30 cellular contexts compared by ENCODE assay signal in the genomic region with DNA sequence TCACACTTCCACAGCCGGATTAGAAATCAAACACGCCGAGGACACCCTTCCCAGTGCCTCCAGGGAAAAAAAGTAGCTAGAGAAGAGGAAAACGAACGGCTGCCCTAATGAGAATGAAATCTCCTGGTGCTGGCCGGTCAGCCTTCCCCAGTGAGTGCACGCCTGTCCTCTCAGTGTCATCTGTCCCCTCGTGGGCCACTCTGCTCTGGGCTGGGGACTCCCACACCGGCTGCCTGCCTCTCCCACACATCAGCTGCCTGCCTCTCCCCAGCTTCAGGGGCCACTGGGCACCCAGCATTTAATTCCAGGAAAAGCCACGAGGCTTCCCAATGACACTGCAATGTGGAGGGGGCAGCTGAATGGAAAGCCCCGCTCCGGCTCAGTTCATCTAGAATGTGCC. TPM values are rescaled to one million over a fixed set of nuclear protein-coding genes. Genes with fewer than 3 reads are reported as not detected.
A peak's percentile ranks its signal among the peaks of the same experiment; 100 is the strongest.
DNase-seq lines count a peak whose midpoint lies in the region; ATAC-seq, FAIRE-seq and TF ChIP-seq lines count a peak whose summit lies in the region.
"Had no signal": no experiment of that assay in that cellular context is flagged by ENCODE, and none has a peak within 500 bp of the region (broad histone marks: within the 10 kb centered on the region; RNA-seq: fewer than 3 reads in every experiment).

No MANE protein-coding gene starts in this region.

- H3K27ac ChIP-seq in HepG2 (ENCODE audit: extremely low read length, insufficient read depth, low read length): no peak overlapping the region
- H3K27ac ChIP-seq: foreskin keratinocyte had no signal

- DNase-seq in KBM-7 (peak; percentile 20), GM13977 (ENCODE audit: low spot score) (no peak), HepG2 (ENCODE audit: low spot score) (no peak)
- DNase-seq: activated CD4-positive, alpha-beta T cell treated with anti-CD3 and anti-CD28 coated beads for 4 hours; activated gamma-delta T cell; activated naive CD8-positive, alpha-beta T cell treated with anti-CD3 and anti-CD28 coated beads, Interleukin-2, amount 10 ng/mL, durations not matched to agents 7 days and 5 days; activated T-cell treated with anti-CD3 and anti-CD28 coated beads for 4 hours; Calu3; endodermal cell; foreskin keratinocyte; MG63; NCI-H1436; NCI-H2081 treated with DMSO at 0.1 percent for 48 hours; NCI-H748 treated with DMSO at 0.1 percent for 48 hours; occipital lobe; RPMI8226; stimulated activated CD4-positive, alpha-beta T cell treated with anti-CD3 and anti-CD28 coated beads, Interleukin-12 subunit alpha, Interleukin-12 subunit beta, amount 100 ng/mL, for 4 hours; stimulated activated CD4-positive, alpha-beta T cell treated with anti-CD3 and anti-CD28 coated beads, Interleukin-4, amount 100 ng/mL, for 1 hour; T-helper 17 cell had no signal

- TF ChIP-seq POLR2A in HepG2 (IDR thresholded peaks at IDR 0.05; ENCODE audit: insufficient read depth in 1 of 2, low read depth in 2 of 2, low read length in 2 of 2): no peak

- 88% methylated on average over 12 of the region's 12 CpGs for WGBS in HepG2 (ENCODE audit: low lambda C conversion rate)

- H3K27me3 Mint-ChIP-seq in activated T-helper 17 cell treated with anti-CD3 and anti-CD28 coated beads, Interleukin-2, amount 50 U/mL, for 72 hours: no peaks in the 10 kb centered on the region
- peaks cover 8% of the 10 kb centered on the region for H3K27me3 Mint-ChIP-seq in nephron (ENCODE audit: low read depth)
- H3K27me3 Mint-ChIP-seq in stimulated activated memory B cell treated with anti-CD40 and anti-IgM and Interleukin-4, amounts not matched to agents 10 μg/mL and 1 μg/mL and 100 μg/mL, for 72 hours: peaks cover 27% of the 10 kb centered on the region
- H3K27me3 Mint-ChIP-seq: activated naive CD8-positive, alpha-beta T cell treated with anti-CD3 and anti-CD28 coated beads, Interleukin-2, amount 10 ng/mL, durations not matched to agents 7 days and 5 days; central memory CD8-positive, alpha-beta T cell; dendritic cell treated with granulocyte-macrophage colony-stimulating factor and Interleukin-4, amounts not matched to agents 40 ng/mL and 50 ng/mL, for 4 days; T-helper 17 cell had no signal

- H3K4me3 ChIP-seq in HepG2 (replicated peaks in 1 of 3; ENCODE audit: insufficient read depth in 1 of 3, low read depth in 2 of 3, low read length in 3 of 3): no peak overlapping the region
- H3K4me3 ChIP-seq: MG63 had no signal

- TF ChIP-seq RAD21 in HepG2 (CRISPR knock-in tag; IDR thresholded peaks at IDR 0.05): no peak

- CTCF ChIA-PET in HepG2 (lab: Yijun Ruan, JAX; ENCODE audit: low intra/inter-chr PET ratio, low total read pairs): no interaction called here

- TF ChIP-seq CTCF in nephron (IDR thresholded peaks at IDR 0.05; ENCODE audit: unreplicated experiment in 3 of 3) (no peak), GM13977 (IDR thresholded peaks at IDR 0.05; ENCODE audit: extremely low read depth, insufficient read depth, missing control alignments) (no peak), HepG2 (CRISPR knock-in tag; IDR thresholded peaks at IDR 0.05) (no peak)

- H3K4me1 ChIP-seq in HepG2 (ENCODE audit: insufficient read depth, low read length): peaks cover 55% of the 10 kb centered on the region
- H3K4me1 ChIP-seq: foreskin keratinocyte had no signal

- H3K36me3 Mint-ChIP-seq in activated T-helper 17 cell treated with anti-CD3 and anti-CD28 coated beads, Interleukin-2, amount 50 U/mL, for 72 hours (ENCODE audit: low read depth): no peaks in the 10 kb centered on the region
- no peaks in the 10 kb centered on the region for H3K36me3 Mint-ChIP-seq in nephron (ENCODE audit: low read depth)
- no peaks in the 10 kb centered on the region for H3K36me3 Mint-ChIP-seq in stimulated activated memory B cell treated with anti-CD40 and anti-IgM and Interleukin-4, amounts not matched to agents 10 μg/mL and 1 μg/mL and 100 μg/mL, for 72 hours
- H3K36me3 Mint-ChIP-seq: activated naive CD8-positive, alpha-beta T cell treated with anti-CD3 and anti-CD28 coated beads, Interleukin-2, amount 10 ng/mL, durations not matched to agents 7 days and 5 days; CD14-positive monocyte; memory B cell had no signal

- in situ Hi-C loops in KBM-7 (cut with MboI; ENCODE audit: low pct_unique_long_range_greater_than_20kb, low sequenced_read_pairs): no loop called here
- in situ Hi-C loops in GM13977 (cut with MboI; ENCODE audit: low pct_unique_long_range_greater_than_20kb, low sequenced_read_pairs, unreplicated experiment): loop anchor here (25.0 kb wide), 1 partner anchor 342 kb away; no protein-coding TSS in a partner anchor
- in situ Hi-C loops in HepG2 (cut with HindIII; ENCODE audit: extremely low pct_ligation_motif_present, low pct_unique_long_range_greater_than_20kb): no loop called here

- H3K4me1 Mint-ChIP-seq in activated T-helper 17 cell treated with anti-CD3 and anti-CD28 coated beads, Interleukin-2, amount 50 U/mL, for 72 hours: no peaks in the 10 kb centered on the region
- H3K4me1 Mint-ChIP-seq in nephron: peaks cover 73% of the 10 kb centered on the region
- H3K4me1 Mint-ChIP-seq in stimulated activated memory B cell treated with anti-CD40 and anti-IgM and Interleukin-4, amounts not matched to agents 10 μg/mL and 1 μg/mL and 100 μg/mL, for 72 hours: peaks cover 7% of the 10 kb centered on the region
- H3K4me1 Mint-ChIP-seq: activated naive CD8-positive, alpha-beta T cell treated with anti-CD3 and anti-CD28 coated beads, Interleukin-2, amount 10 ng/mL, durations not matched to agents 7 days and 5 days; CD14-positive monocyte had no signal

- H3K4me2 ChIP-seq in HepG2 (ENCODE audit: low read depth, low read length): no peak overlapping the region

- H4K20me1 ChIP-seq in HepG2 (ENCODE audit: insufficient read depth, low read length): peaks cover 30% of the 10 kb centered on the region

- ATAC-seq in activated T-helper 17 cell treated with anti-CD3 and anti-CD28 coated beads, Interleukin-2, amount 50 U/mL, for 72 hours (replicated peaks): no peak
- ATAC-seq in stimulated activated memory B cell treated with anti-CD40 and anti-IgM and Interleukin-4, amounts not matched to agents 10 μg/mL and 1 μg/mL and 100 μg/mL, for 72 hours: no peak
- ATAC-seq in HG02571 (IDR thresholded peaks at IDR 0.05; ENCODE audit: unreplicated experiment): no peak
- no peak for ATAC-seq in HepG2
- ATAC-seq: esophagus mucosa, foreskin keratinocyte, T-helper 17 cell had no signal

- no peak overlapping the region for H2AFZ ChIP-seq in HepG2 (ENCODE audit: low read length)

- POLR2A ChIA-PET in HepG2 (lab: Yijun Ruan, JAX): no interaction called here

- no peak for FAIRE-seq in HepG2 (lab: Jason Lieb, UNC)
- FAIRE-seq: astrocyte, urothelium cell line had no signal

- no peaks in the 10 kb centered on the region; a peak in 1 of 5 replicates for H3K36me3 ChIP-seq in HepG2 (replicated peaks in 1 of 2; ENCODE audit: control insufficient read depth in 1 of 2, insufficient read depth in 2 of 2, low read length in 2 of 2)
- H3K36me3 ChIP-seq: MG63 had no signal

- H3K9ac ChIP-seq in HepG2 (ENCODE audit: insufficient read depth, low read depth, low read length): no peak overlapping the region

- no peak for TF ChIP-seq EP300 in HepG2 (IDR thresholded peaks at IDR 0.05; ENCODE audit: low read depth in 2 of 2, low read length in 2 of 2)
- no peak for TF ChIP-seq EP300 in HepG2 (CRISPR knock-in tag; IDR thresholded peaks at IDR 0.05; ENCODE audit: borderline replicate concordance)

- H3K9me3 Mint-ChIP-seq in activated T-helper 17 cell treated with anti-CD3 and anti-CD28 coated beads, Interleukin-2, amount 50 U/mL, for 72 hours: no peaks in the 10 kb centered on the region
- H3K9me3 Mint-ChIP-seq in nephron: no peaks in the 10 kb centered on the region
- no peaks in the 10 kb centered on the region for H3K9me3 Mint-ChIP-seq in stimulated activated memory B cell treated with anti-CD40 and anti-IgM and Interleukin-4, amounts not matched to agents 10 μg/mL and 1 μg/mL and 100 μg/mL, for 72 hours
- H3K9me3 Mint-ChIP-seq: activated naive CD8-positive, alpha-beta T cell treated with anti-CD3 and anti-CD28 coated beads, Interleukin-2, amount 10 ng/mL, durations not matched to agents 7 days and 5 days; central memory CD8-positive, alpha-beta T cell; dendritic cell treated with granulocyte-macrophage colony-stimulating factor and Interleukin-4, amounts not matched to agents 40 ng/mL and 50 ng/mL, for 4 days; endodermal cell; memory B cell had no signal

- H3K9me3 ChIP-seq in HepG2 (ENCODE audit: low read length): no peaks in the 10 kb centered on the region
- H3K9me3 ChIP-seq: MG63 had no signal

- H3K4me3 Mint-ChIP-seq in activated T-helper 17 cell treated with anti-CD3 and anti-CD28 coated beads, Interleukin-2, amount 50 U/mL, for 72 hours: no peak overlapping the region
- H3K4me3 Mint-ChIP-seq in nephron: peak overlapping the region; percentile 11 to 34 (median 14)
- no peak overlapping the region for H3K4me3 Mint-ChIP-seq in stimulated activated memory B cell treated with anti-CD40 and anti-IgM and Interleukin-4, amounts not matched to agents 10 μg/mL and 1 μg/mL and 100 μg/mL, for 72 hours
- H3K4me3 Mint-ChIP-seq: activated naive CD8-positive, alpha-beta T cell treated with anti-CD3 and anti-CD28 coated beads, Interleukin-2, amount 10 ng/mL, durations not matched to agents 7 days and 5 days; central memory CD8-positive, alpha-beta T cell; dendritic cell treated with granulocyte-macrophage colony-stimulating factor and Interleukin-4, amounts not matched to agents 40 ng/mL and 50 ng/mL, for 4 days; endodermal cell; memory B cell; T-helper 17 cell had no signal

- BruUV-seq in HepG2 (replicated peaks; lab: Mats Ljungman, UMichigan): no TSS peak

- H3K27me3 ChIP-seq in HepG2 (ENCODE audit: control insufficient read depth in 1 of 2, insufficient read depth in 2 of 2, low read length in 2 of 2): no peaks in the 10 kb centered on the region
- H3K27me3 ChIP-seq: foreskin keratinocyte, MG63 had no signal

- intact Hi-C loops in HepG2 (cut with micrococcal nuclease; ENCODE audit: unreplicated experiment): no loop called here

- H3K79me2 ChIP-seq in HepG2 (ENCODE audit: insufficient read depth, low read length): peaks cover 88% of the 10 kb centered on the region

- H3K27ac Mint-ChIP-seq in activated T-helper 17 cell treated with anti-CD3 and anti-CD28 coated beads, Interleukin-2, amount 50 U/mL, for 72 hours: peak overlapping the region; percentile 50
- H3K27ac Mint-ChIP-seq in nephron: peak overlapping the region; percentile 32 to 82 (median 72)
- H3K27ac Mint-ChIP-seq in stimulated activated memory B cell treated with anti-CD40 and anti-IgM and Interleukin-4, amounts not matched to agents 10 μg/mL and 1 μg/mL and 100 μg/mL, for 72 hours: peak overlapping the region; percentile 11
- H3K27ac Mint-ChIP-seq: activated naive CD8-positive, alpha-beta T cell treated with anti-CD3 and anti-CD28 coated beads, Interleukin-2, amount 10 ng/mL, durations not matched to agents 7 days and 5 days; CD14-positive monocyte; dendritic cell treated with granulocyte-macrophage colony-stimulating factor and Interleukin-4, amounts not matched to agents 40 ng/mL and 50 ng/mL, for 4 days; memory B cell; T-helper 17 cell had no signal

RNA-seq across cellular contexts. Expression of a gene that starts 59.0 kb away (rescaled TPM):
- total RNA-seq in activated T-helper 17 cell treated with anti-CD3 and anti-CD28 coated beads, Interleukin-2, amount 50 U/mL, for 72 hours: 1 to 10 TPM; 2.8 to 3.4 TPM
- 43.8 and 47.6 TPM in 2 replicates for total RNA-seq in HepG2 (2016; rRNA removed; fragmentation: Illumina TruSeq; extraction: Trizol)
- total RNA-seq in HepG2 (2016; cell fraction: cytosol; rRNA removed; fragmentation: Illumina TruSeq; extraction: Trizol; ENCODE audit: low read depth): 4.3 and 4.6 TPM in 2 replicates
- 33.8 and 47.0 TPM in 2 replicates for total RNA-seq in HepG2 (2016; cell fraction: insoluble cytoplasmic fraction; rRNA removed; fragmentation: Illumina TruSeq; extraction: Trizol)
- 30.8 and 30.9 TPM in 2 replicates for total RNA-seq in HepG2 (2016; cell fraction: membrane; rRNA removed; fragmentation: Illumina TruSeq; extraction: Trizol)
- 23.1 and 29.3 TPM in 2 replicates for total RNA-seq in HepG2 (2016; cell fraction: nucleus; rRNA removed; fragmentation: Illumina TruSeq; extraction: Trizol)
- polyA plus RNA-seq in HepG2 (2011; rRNA removed): 18.8 and 30.3 TPM in 2 replicates
- polyA plus RNA-seq in HepG2 (2011; cell fraction: cytosol; rRNA removed): 21.2 and 24.0 TPM in 2 replicates
- polyA plus RNA-seq in HepG2 (2011; cell fraction: nucleus; rRNA removed): 30.3 and 32.6 TPM in 2 replicates
- 41.6 and 57.3 TPM in 2 replicates for polyA plus RNA-seq in HepG2 (2012)
- 4.1 and 4.6 TPM in 2 replicates for polyA plus RNA-seq in HepG2 (2016; cell fraction: cytosol; fragmentation: Illumina TruSeq; extraction: Trizol; ENCODE audit: low read depth)
- polyA plus RNA-seq in HepG2 (2016; cell fraction: insoluble cytoplasmic fraction; fragmentation: Illumina TruSeq; extraction: Trizol; ENCODE audit: low read depth): 36.1 and 43.0 TPM in 2 replicates
- 18.9 and 20.2 TPM in 2 replicates for polyA plus RNA-seq in HepG2 (2016; cell fraction: membrane; fragmentation: Illumina TruSeq; extraction: Trizol; ENCODE audit: low read depth)
- polyA plus RNA-seq in HepG2 (2016; cell fraction: nucleus; fragmentation: Illumina TruSeq; extraction: Trizol; ENCODE audit: insufficient read depth, low read depth): 40.1 and 40.7 TPM in 2 replicates
- 44.2 and 114 TPM in 2 replicates for polyA minus RNA-seq in HepG2 (2011; rRNA and poly(A)+ RNA removed; ENCODE audit: low replicate concordance)
- polyA minus RNA-seq in HepG2 (2011; cell fraction: cytosol; rRNA and poly(A)+ RNA removed): 33.8 and 37.6 TPM in 2 replicates
- 11.8 and 12.0 TPM in 2 replicates for polyA minus RNA-seq in HepG2 (2011; cell fraction: nucleus; rRNA and poly(A)+ RNA removed)

Comparison
In these comparisons a context has a peak if more than half of its experiments do, and no peak if none do; other contexts are left out.
1. H3K27ac Mint-ChIP-seq: peak in every context shown above with its lines; median percentile 72 in nephron; 50 in activated T-helper 17 cell treated with anti-CD3 and anti-CD28 coated beads, Interleukin-2, amount 50 U/mL, for 72 hours; 11 in stimulated activated memory B cell treated with anti-CD40 and anti-IgM and Interleukin-4, amounts not matched to agents 10 μg/mL and 1 μg/mL and 100 μg/mL, for 72 hours.
2. H3K4me3 Mint-ChIP-seq: peak in nephron (3 of 3); none in activated T-helper 17 cell treated with anti-CD3 and anti-CD28 coated beads, Interleukin-2, amount 50 U/mL, for 72 hours (single experiment) and stimulated activated memory B cell treated with anti-CD40 and anti-IgM and Interleukin-4, amounts not matched to agents 10 μg/mL and 1 μg/mL and 100 μg/mL, for 72 hours (single experiment).